Comparison of ENCODE assay signal across 12 cellular contexts in the genomic region with DNA sequence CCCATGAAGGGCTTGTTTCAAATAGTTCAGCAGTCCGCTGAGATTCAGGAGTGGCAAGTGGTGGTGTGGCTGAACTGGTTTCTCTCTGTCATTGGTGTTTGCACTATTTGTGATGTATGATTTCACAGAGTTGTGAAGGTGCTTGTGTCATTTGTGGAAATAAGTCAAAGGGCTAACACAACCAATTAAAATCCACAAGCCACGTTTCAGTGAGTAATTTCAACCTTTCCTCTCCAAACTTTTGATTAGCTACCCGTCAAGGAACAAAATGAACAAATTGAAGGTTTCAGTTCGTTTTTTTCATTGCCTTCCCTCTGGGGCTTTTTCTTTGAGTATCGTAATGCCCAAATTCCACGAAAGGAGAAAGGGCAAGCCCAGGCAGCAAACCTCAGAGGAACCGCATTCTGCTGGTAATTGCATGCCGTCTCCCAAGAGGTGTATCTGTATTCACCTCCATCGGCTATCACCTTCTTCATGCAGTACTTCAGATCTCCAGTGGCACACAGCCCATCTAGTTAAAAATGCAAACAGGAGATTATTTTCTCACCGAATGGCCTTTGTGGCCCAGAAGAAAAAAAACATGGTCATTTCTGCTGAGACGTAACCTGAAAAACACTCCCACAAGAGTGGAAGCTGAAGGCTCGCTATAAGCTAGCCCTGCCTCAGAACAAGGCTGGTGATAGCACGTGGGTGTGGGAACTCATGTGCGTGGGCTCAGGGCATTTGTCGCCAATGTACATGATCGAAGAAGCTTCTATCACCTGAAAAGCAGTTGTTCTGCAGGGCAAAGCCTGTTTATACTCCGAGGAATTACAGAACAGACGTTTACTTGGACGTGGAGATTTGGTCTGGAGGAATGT.
DNase-seq lines count a peak whose midpoint lies in the region; ATAC-seq and TF ChIP-seq lines count a peak whose summit lies in the region.
"Had no signal": no experiment of that assay in that cellular context is flagged by ENCODE, and none has a peak within 500 bp of the region (broad histone marks: within the 10 kb centered on the region; RNA-seq: fewer than 3 reads in every experiment).

No MANE protein-coding gene starts in this region.

- TF ChIP-seq CTCF in GM12875 (IDR thresholded peaks at IDR 0.05; ENCODE audit: borderline replicate concordance, insufficient read depth, low read depth, low read length) (0 out of 2 replicates have a peak, but pooled peaks have one; percentile 10), esophagus muscularis mucosa (IDR thresholded peaks at IDR 0.05) (no peak), SK-N-SH (IDR thresholded peaks at IDR 0.05) (no peak)

- no peak overlapping the region for H3K4me3 Mint-ChIP-seq in activated CD4-positive, alpha-beta T cell treated with anti-CD3 and anti-CD28 coated beads, Interleukin-2, amount 10 ng/mL, durations not matched to agents 24 days and 14 days

- H3K9me2 ChIP-seq in SK-N-SH, result no peaks in the 10 kb centered on the region

- H3K4me1 ChIP-seq in esophagus (ENCODE audit: control insufficient read depth in 2 of 2, insufficient read depth in 2 of 2, low read length in 1 of 2) (peaks cover 2 to 8% of the 10 kb centered on the region in 2 donors), esophagus muscularis mucosa (peaks cover 14 to 29% (median 22%) of the 10 kb centered on the region in 4 donors), SK-N-SH (ENCODE audit: control insufficient read depth in 1 of 2, insufficient read depth in 2 of 2, low read depth in 1 of 2, low read length in 1 of 2) (peaks cover 0 to 18% of the 10 kb centered on the region in 2 experiments)
- H3K4me1 ChIP-seq: adrenal gland had no signal

- POLR2A ChIA-PET in SK-N-SH (lab: Yijun Ruan, JAX), result no interaction called here

- H3K4me3 ChIP-seq in GM12875 (ENCODE audit: low read depth, low read length), result peak overlapping the region; percentile 13
- no peak overlapping the region for H3K4me3 ChIP-seq in esophagus (ENCODE audit: low read depth in 1 of 2, low read length in 2 of 2)
- no peak overlapping the region for H3K4me3 ChIP-seq in esophagus muscularis mucosa
- no peak overlapping the region for H3K4me3 ChIP-seq in SK-N-SH (ENCODE audit: low read depth in 2 of 2, low read length in 1 of 2)
- H3K4me3 ChIP-seq: adrenal gland had no signal

- H3K27me3 Mint-ChIP-seq in activated CD4-positive, alpha-beta T cell treated with anti-CD3 and anti-CD28 coated beads, Interleukin-2, amount 10 ng/mL, durations not matched to agents 24 days and 14 days, result no peaks in the 10 kb centered on the region

- no peak overlapping the region for H3K27ac Mint-ChIP-seq in activated CD4-positive, alpha-beta T cell treated with anti-CD3 and anti-CD28 coated beads, Interleukin-2, amount 10 ng/mL, durations not matched to agents 24 days and 14 days

- H3K9me3 Mint-ChIP-seq in activated CD4-positive, alpha-beta T cell treated with anti-CD3 and anti-CD28 coated beads, Interleukin-2, amount 10 ng/mL, durations not matched to agents 24 days and 14 days, result peaks cover 17% of the 10 kb centered on the region

- H3F3A ChIP-seq in SK-N-SH (replicated peaks; ENCODE audit: insufficient read depth), result peaks cover 16% of the 10 kb centered on the region

- no peak overlapping the region for H2AFZ ChIP-seq in SK-N-SH (ENCODE audit: low read depth)

- peaks cover 7% of the 10 kb centered on the region for H3K36me3 Mint-ChIP-seq in activated CD4-positive, alpha-beta T cell treated with anti-CD3 and anti-CD28 coated beads, Interleukin-2, amount 10 ng/mL, durations not matched to agents 24 days and 14 days (ENCODE audit: low read depth)

- no peaks in the 10 kb centered on the region for H3K79me2 ChIP-seq in SK-N-SH (ENCODE audit: insufficient read depth)

- H3K27ac ChIP-seq in esophagus (ENCODE audit: low read depth in 2 of 2, low read length in 1 of 2) (peak overlapping the region; percentile 25 to 55), esophagus muscularis mucosa (replicated peaks in 1 of 4) (no peak overlapping the region), SK-N-SH (ENCODE audit: low read depth in 2 of 2, low read length in 1 of 2) (peak overlapping the region in 1 of 2 experiments; percentile 72; a peak in 2 of 4 replicates)
- H3K27ac ChIP-seq: adrenal gland had no signal

- TF ChIP-seq EP300 in esophagus muscularis mucosa (IDR thresholded peaks at IDR 0.05), result no peak
- no peak for TF ChIP-seq EP300 in SK-N-SH (IDR thresholded peaks at IDR 0.05; ENCODE audit: borderline replicate concordance in 1 of 2, low read depth in 1 of 2, low read length in 1 of 2)

- H3K9me3 ChIP-seq in esophagus (ENCODE audit: control insufficient read depth in 2 of 2, insufficient read depth in 1 of 2, low read depth in 1 of 2, low read length in 1 of 2) (no peaks in the 10 kb centered on the region), esophagus muscularis mucosa (no peaks in the 10 kb centered on the region), SK-N-SH (no peaks in the 10 kb centered on the region; the same call in 1 of the 2 replicates)
- H3K9me3 ChIP-seq: adrenal gland had no signal

- TF ChIP-seq RAD21 in SK-N-SH (IDR thresholded peaks at IDR 0.05; ENCODE audit: low read length), result no peak

- H3K27me3 ChIP-seq in esophagus (ENCODE audit: control insufficient read depth in 1 of 2, insufficient read depth in 2 of 2, low read length in 2 of 2) (no peaks in the 10 kb centered on the region), esophagus muscularis mucosa (no peaks in the 10 kb centered on the region), SK-N-SH (ENCODE audit: insufficient read depth) (no peaks in the 10 kb centered on the region)
- H3K27me3 ChIP-seq: adrenal gland had no signal

- WGBS in esophagus, 2 donors, result 62 to 70% methylated on average over 19 of the region's 19 CpGs
- 95% methylated on average over 19 of the region's 19 CpGs for WGBS in esophagus muscularis mucosa
- 95% methylated on average over 19 of the region's 19 CpGs for WGBS in SK-N-SH (ENCODE audit: low lambda C conversion rate)

- intact Hi-C loops in esophagus muscularis mucosa (cut with DNase I), result no loop called here
- intact Hi-C loops in activated CD4-positive, alpha-beta T cell treated with anti-CD3 and anti-CD28 coated beads, Interleukin-2, amount 10 ng/mL, durations not matched to agents 24 days and 14 days (cut with micrococcal nuclease), result no loop called here

- peak; percentile 41 for ATAC-seq in GM19397 (IDR thresholded peaks at IDR 0.05; ENCODE audit: unreplicated experiment)
- ATAC-seq in HG03108 (IDR thresholded peaks at IDR 0.05; ENCODE audit: unreplicated experiment), result peak; percentile 37

- H3K4me1 Mint-ChIP-seq in activated CD4-positive, alpha-beta T cell treated with anti-CD3 and anti-CD28 coated beads, Interleukin-2, amount 10 ng/mL, durations not matched to agents 24 days and 14 days, result peaks cover 6% of the 10 kb centered on the region

- DNase-seq in esophagus muscularis mucosa (ENCODE audit: extremely low spot score) (no peak), SK-N-SH (no peak), ecto neural progenitor cell (ENCODE audit: low spot score) (no peak)
- no peak for DNase-seq in activated CD4-positive, alpha-beta T cell treated with anti-CD3 and anti-CD28 coated beads, Interleukin-2, amount 10 ng/mL, durations not matched to agents 24 days and 14 days
- DNase-seq: adrenal gland; DMS79; NCI-H1930; stimulated activated CD4-positive, alpha-beta T cell treated with anti-CD3 and anti-CD28 coated beads, Interleukin-4, amount 100 ng/mL, for 4 hours had no signal

- CTCF ChIA-PET in SK-N-SH (lab: Yijun Ruan, JAX), result interaction anchor here (1.3 kb wide), 1 partner anchor 11 kb away, joined by 4 read pairs; no protein-coding TSS in a partner anchor

- H3K36me3 ChIP-seq in esophagus (ENCODE audit: control insufficient read depth in 2 of 2, insufficient read depth in 2 of 2, low read length in 1 of 2), result no peaks in the 10 kb centered on the region
- H3K36me3 ChIP-seq in esophagus muscularis mucosa, result no peaks in the 10 kb centered on the region
- H3K36me3 ChIP-seq in SK-N-SH (replicated peaks in 1 of 2; ENCODE audit: control insufficient read depth in 1 of 2, insufficient read depth in 2 of 2, low read length in 1 of 2), result no peaks in the 10 kb centered on the region
- H3K36me3 ChIP-seq: adrenal gland had no signal

- H3K9ac ChIP-seq in SK-N-SH, result no peak overlapping the region

- no peaks in the 10 kb centered on the region for H4K20me1 ChIP-seq in SK-N-SH (ENCODE audit: insufficient read depth)

- TF ChIP-seq POLR2A in esophagus muscularis mucosa (IDR thresholded peaks at IDR 0.05; ENCODE audit: low read depth), result no peak

- no peak overlapping the region for H3K4me2 ChIP-seq in SK-N-SH

TF ChIP-seq in SK-N-SH, 30 proteins besides CTCF, POLR2A, EP300 and RAD21 (continues in another document):
- TF ChIP-seq FOXM1 (IDR thresholded peaks at IDR 0.05; ENCODE audit: low read depth), result no peak
- TF ChIP-seq, protein P1, sequence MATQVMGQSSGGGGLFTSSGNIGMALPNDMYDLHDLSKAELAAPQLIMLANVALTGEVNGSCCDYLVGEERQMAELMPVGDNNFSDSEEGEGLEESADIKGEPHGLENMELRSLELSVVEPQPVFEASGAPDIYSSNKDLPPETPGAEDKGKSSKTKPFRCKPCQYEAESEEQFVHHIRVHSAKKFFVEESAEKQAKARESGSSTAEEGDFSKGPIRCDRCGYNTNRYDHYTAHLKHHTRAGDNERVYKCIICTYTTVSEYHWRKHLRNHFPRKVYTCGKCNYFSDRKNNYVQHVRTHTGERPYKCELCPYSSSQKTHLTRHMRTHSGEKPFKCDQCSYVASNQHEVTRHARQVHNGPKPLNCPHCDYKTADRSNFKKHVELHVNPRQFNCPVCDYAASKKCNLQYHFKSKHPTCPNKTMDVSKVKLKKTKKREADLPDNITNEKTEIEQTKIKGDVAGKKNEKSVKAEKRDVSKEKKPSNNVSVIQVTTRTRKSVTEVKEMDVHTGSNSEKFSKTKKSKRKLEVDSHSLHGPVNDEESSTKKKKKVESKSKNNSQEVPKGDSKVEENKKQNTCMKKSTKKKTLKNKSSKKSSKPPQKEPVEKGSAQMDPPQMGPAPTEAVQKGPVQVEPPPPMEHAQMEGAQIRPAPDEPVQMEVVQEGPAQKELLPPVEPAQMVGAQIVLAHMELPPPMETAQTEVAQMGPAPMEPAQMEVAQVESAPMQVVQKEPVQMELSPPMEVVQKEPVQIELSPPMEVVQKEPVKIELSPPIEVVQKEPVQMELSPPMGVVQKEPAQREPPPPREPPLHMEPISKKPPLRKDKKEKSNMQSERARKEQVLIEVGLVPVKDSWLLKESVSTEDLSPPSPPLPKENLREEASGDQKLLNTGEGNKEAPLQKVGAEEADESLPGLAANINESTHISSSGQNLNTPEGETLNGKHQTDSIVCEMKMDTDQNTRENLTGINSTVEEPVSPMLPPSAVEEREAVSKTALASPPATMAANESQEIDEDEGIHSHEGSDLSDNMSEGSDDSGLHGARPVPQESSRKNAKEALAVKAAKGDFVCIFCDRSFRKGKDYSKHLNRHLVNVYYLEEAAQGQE (IDR thresholded peaks at IDR 0.05; ENCODE audit: low read depth, low read length), result no peak
- no peak for TF ChIP-seq SIN3A (IDR thresholded peaks at IDR 0.05; ENCODE audit: borderline replicate concordance, low read depth, low read length)
- no peak for TF ChIP-seq POLR2AphosphoS5 (IDR thresholded peaks at IDR 0.05; ENCODE audit: low read depth, low read length)
- TF ChIP-seq TEAD4 (IDR thresholded peaks at IDR 0.05; ENCODE audit: borderline replicate concordance, insufficient read depth), result no peak
- no peak for TF ChIP-seq MXI1 (IDR thresholded peaks at IDR 0.05; ENCODE audit: low read depth, low read length)
- TF ChIP-seq RCOR1 (IDR thresholded peaks at IDR 0.05; ENCODE audit: low read length), result no peak

Comparison
In these comparisons a context has a peak if more than half of its experiments do, and no peak if none do; other contexts are left out.
1. H3K27ac ChIP-seq: peak in esophagus (2 of 2); none in esophagus muscularis mucosa (0 of 4).